1 cellular context compared by ENCODE assay signal in the genomic region with DNA sequence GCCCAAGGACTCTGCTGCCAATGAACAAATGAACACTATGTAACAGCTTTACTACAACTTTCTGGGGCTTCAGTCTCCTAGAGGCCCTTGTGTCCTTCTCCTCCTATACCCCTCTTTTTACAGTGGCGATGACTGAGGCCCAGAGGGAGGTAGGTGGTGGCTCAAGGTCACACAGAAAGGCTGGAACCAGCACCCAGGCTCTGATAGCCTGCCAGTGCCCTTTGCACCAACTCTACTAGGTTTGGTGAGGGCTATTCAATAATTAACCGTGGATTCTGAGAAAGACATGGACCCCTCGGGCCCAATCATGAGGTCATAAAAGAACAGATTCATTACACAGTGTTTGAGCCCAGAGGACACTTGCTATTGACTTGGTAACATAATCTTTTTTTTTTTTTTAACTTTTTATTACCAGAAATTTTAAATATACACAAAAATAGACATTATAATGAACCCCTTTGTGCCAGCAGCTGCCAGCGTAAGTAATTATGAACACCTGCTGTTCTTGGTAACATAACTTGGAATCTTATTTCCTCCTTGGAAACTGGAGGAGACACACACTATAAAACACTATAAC.
TF ChIP-seq lines count a peak whose summit lies in the region.

No MANE protein-coding gene starts in this region.

TF ChIP-seq in liver, 16 proteins besides CTCF, POLR2A, EP300 and RAD21 (continued from another document):
- TF ChIP-seq ZBTB33 (IDR thresholded peaks at IDR 0.05) = peak; percentile 78
- TF ChIP-seq HNF4G (IDR thresholded peaks at IDR 0.05) = peak; percentile 71
- TF ChIP-seq, protein P1, sequence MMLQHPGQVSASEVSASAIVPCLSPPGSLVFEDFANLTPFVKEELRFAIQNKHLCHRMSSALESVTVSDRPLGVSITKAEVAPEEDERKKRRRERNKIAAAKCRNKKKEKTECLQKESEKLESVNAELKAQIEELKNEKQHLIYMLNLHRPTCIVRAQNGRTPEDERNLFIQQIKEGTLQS (IDR thresholded peaks at IDR 0.05) = no peak
- peak; percentile 91 to 92 for TF ChIP-seq HNF4A (conservative IDR thresholded peaks at IDR 0.05)
- peak; percentile 97 for TF ChIP-seq SP1 (IDR thresholded peaks at IDR 0.05)
- no peak for TF ChIP-seq GABPA (IDR thresholded peaks at IDR 0.05 in 1 of 2, conservative IDR thresholded peaks at IDR 0.05 in 1 of 2)
- peak; percentile 90 to 91 for TF ChIP-seq RXRA (IDR thresholded peaks at IDR 0.05)
- TF ChIP-seq TAF1 (conservative IDR thresholded peaks at IDR 0.05) = peak; percentile 55
- TF ChIP-seq YY1 (IDR thresholded peaks at IDR 0.05) = peak; percentile 84
